ENCODE assay signal across 8 cellular contexts in the genomic region with DNA sequence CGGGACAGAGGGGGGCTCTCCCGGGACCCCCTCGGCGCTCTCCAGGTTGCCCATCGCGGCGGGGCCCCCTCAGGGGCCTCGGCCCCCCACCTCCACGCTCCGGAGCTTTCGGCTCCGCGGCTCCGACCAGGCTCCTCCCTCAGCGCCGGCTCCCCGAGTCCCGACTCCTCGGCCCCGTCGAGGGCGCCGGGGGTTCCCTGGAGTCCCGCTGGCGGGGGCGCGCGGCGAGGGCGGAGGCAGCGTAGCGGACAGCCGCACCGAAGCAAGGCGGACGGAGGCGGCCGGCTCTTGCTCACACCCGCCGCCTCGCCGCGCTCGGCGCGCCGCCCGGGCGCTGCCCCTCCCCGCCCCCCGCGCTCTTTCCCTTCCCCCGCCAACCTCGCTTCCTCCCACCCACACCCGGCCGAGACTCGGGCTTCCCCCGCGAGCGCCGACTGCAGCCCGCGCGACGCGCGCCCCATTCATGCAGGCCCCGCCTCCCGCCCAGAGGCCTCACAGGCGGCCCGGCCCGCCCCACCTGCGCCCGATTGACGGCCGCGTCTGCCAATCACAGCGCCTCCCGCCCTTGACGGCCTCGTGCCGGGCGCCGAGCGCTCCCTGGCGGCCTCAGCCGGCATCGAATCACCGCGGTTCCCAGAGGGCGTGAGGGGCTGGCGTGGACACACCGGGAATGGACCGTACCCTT. TPM values are rescaled to one million over a fixed set of nuclear protein-coding genes. Genes with fewer than 3 reads are reported as not detected.
A peak's percentile ranks its signal among the peaks of the same experiment; 100 is the strongest.
DNase-seq lines count a peak whose midpoint lies in the region; ATAC-seq and TF ChIP-seq lines count a peak whose summit lies in the region.

A gene with protein sequence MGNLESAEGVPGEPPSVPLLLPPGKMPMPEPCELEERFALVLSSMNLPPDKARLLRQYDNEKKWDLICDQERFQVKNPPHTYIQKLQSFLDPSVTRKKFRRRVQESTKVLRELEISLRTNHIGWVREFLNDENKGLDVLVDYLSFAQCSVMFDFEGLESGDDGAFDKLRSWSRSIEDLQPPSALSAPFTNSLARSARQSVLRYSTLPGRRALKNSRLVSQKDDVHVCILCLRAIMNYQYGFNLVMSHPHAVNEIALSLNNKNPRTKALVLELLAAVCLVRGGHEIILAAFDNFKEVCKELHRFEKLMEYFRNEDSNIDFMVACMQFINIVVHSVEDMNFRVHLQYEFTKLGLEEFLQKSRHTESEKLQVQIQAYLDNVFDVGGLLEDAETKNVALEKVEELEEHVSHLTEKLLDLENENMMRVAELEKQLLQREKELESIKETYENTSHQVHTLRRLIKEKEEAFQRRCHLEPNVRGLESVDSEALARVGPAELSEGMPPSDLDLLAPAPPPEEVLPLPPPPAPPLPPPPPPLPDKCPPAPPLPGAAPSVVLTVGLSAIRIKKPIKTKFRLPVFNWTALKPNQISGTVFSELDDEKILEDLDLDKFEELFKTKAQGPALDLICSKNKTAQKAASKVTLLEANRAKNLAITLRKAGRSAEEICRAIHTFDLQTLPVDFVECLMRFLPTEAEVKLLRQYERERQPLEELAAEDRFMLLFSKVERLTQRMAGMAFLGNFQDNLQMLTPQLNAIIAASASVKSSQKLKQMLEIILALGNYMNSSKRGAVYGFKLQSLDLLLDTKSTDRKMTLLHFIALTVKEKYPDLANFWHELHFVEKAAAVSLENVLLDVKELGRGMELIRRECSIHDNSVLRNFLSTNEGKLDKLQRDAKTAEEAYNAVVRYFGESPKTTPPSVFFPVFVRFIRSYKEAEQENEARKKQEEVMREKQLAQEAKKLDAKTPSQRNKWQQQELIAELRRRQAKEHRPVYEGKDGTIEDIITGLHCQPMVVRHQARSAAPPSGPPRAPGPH (minus strand): TSS at position 279 of the 685 bp plus-strand sequence. CDS start 225 bp downstream, at position 54.

- H3K9me1 ChIP-seq in IMR-90 (ENCODE audit: insufficient read depth, low read length) = peaks cover 15% of the 10 kb centered on the region

- H2AK5ac ChIP-seq in IMR-90 (ENCODE audit: low read depth, low read length) = peak within 1 kb of the TSS; percentile 80

- DNase-seq in DMS114 treated with DMSO at 0.1 percent for 48 hours (lab: John Stamatoyannopoulos, UW; ENCODE audit: unreplicated experiment) = peak; percentile 85
- peak; percentile 95 for DNase-seq in IMR-90
- peak; percentile 98 for DNase-seq in activated T-cell treated with anti-CD3 and anti-CD28 coated beads for 24 hours (ENCODE audit: low read depth)
- peak; percentile 95 for DNase-seq in epithelial cell of esophagus (ENCODE audit: low read depth)
- DNase-seq in mucosa of gallbladder (ENCODE audit: low spot score) = peak; percentile 98
- DNase-seq in stimulated activated CD8-positive, alpha-beta memory T cell treated with anti-CD3 and anti-CD28 coated beads, Interleukin-4, amount 100 ng/mL, for 4 hours (ENCODE audit: low read depth in 2 of 2, low spot score in 1 of 2) = peak; percentile 98

- dilution Hi-C loops in IMR-90 (cut with HindIII; ENCODE audit: low sequenced_read_pairs, unreplicated experiment) = no loop called here

- H2BK5ac ChIP-seq in IMR-90 (ENCODE audit: low read depth, low read length, poor library complexity, severe bottlenecking) = peak within 1 kb of the TSS; percentile 69

- peaks cover 10 to 38% of the 10 kb centered on the region in 2 experiments for H3K79me1 ChIP-seq in IMR-90 (ENCODE audit: low read depth in 1 of 2, low read length in 2 of 2)

- H3K27ac ChIP-seq in IMR-90 (ENCODE audit: insufficient read depth, low read length) (peak within 1 kb of the TSS; percentile 92), OCI-LY3 (ENCODE audit: low read length) (peak within 1 kb of the TSS; percentile 95)

- peak within 1 kb of the TSS; percentile 39 for H3K18ac ChIP-seq in IMR-90 (ENCODE audit: low read depth, low read length)

- peak within 1 kb of the TSS; percentile 84 for H2AK9ac ChIP-seq in IMR-90 (replicated peaks; ENCODE audit: low read depth, low read length, poor library complexity)

- H2BK15ac ChIP-seq in IMR-90 (ENCODE audit: low read depth, low read length) = peak within 1 kb of the TSS; percentile 67; the same call in 1 of the 3 replicates

- CTCF ChIA-PET in IMR-90 (lab: Yijun Ruan, JAX) = interaction anchor here (0.5 to 1.8 kb wide), 4 partner anchors 34 to 70 kb away, joined by 3 to 5 read pairs (median 4); a partner anchor contains a TSS

- in situ Hi-C loops in IMR-90 (cut with MboI; ENCODE audit: low sequenced_read_pairs) = loop anchor here (5.0 kb wide), 1 partner anchor 65 kb away; no protein-coding TSS in a partner anchor

- H3K9me3 ChIP-seq in IMR-90 (ENCODE audit: control insufficient read depth, insufficient read depth, low read length) = peaks cover 5% of the 10 kb centered on the region
- no peaks in the 10 kb centered on the region for H3K9me3 ChIP-seq in OCI-LY3 (ENCODE audit: insufficient read depth, low read length)

- TF ChIP-seq RAD21 in IMR-90 (IDR thresholded peaks at IDR 0.05; ENCODE audit: low read length) = peak; percentile 99

- 0% methylated on average over 33 of the region's 94 CpGs; no CpG with 5 or more reads in 1 of the 2 experiments for WGBS in IMR-90 (ENCODE audit: extremely low coverage in 2 of 2, insufficient read length in 1 of 2), 2 experiments

- H3K23ac ChIP-seq in IMR-90 (ENCODE audit: low read depth, low read length) = peak within 1 kb of the TSS; percentile 92

- peak within 1 kb of the TSS; percentile 92 for H3K9ac ChIP-seq in IMR-90 (ENCODE audit: low read depth, low read length)
- H3K9ac ChIP-seq in OCI-LY3 (ENCODE audit: low read length) = peak within 1 kb of the TSS; percentile 93

- H3K27me3 ChIP-seq in IMR-90 (ENCODE audit: control insufficient read depth, insufficient read depth, low read length) (peaks cover 14% of the 10 kb centered on the region), OCI-LY3 (ENCODE audit: low read depth, low read length) (peaks cover 19% of the 10 kb centered on the region)

- peak within 1 kb of the TSS; percentile 34 for H2BK120ac ChIP-seq in IMR-90 (ENCODE audit: low read depth, low read length)

- TF ChIP-seq POLR2A in IMR-90 (IDR thresholded peaks at IDR 0.05; ENCODE audit: low read depth, low read length) = peak; percentile 66

- H3K4ac ChIP-seq in IMR-90 (ENCODE audit: low read depth, low read length) = peak within 1 kb of the TSS; percentile 89

- H4K20me1 ChIP-seq in IMR-90 (ENCODE audit: insufficient read depth, low read length) (peaks cover 19% of the 10 kb centered on the region; the same call in 1 of the 2 replicates), OCI-LY3 (ENCODE audit: insufficient read depth, low read length) (no peaks in the 10 kb centered on the region)

- 0 out of 2 replicates have a peak within 1 kb of the TSS, but pooled peaks have one; percentile 5 for H2BK20ac ChIP-seq in IMR-90 (ENCODE audit: low read depth, low read length)

- H4K8ac ChIP-seq in IMR-90 (ENCODE audit: low read depth in 2 of 2, low read length in 2 of 2) = peak within 1 kb of the TSS; percentile 2 to 69; a peak in 2 of 4 replicates

- ATAC-seq in GM21528 (IDR thresholded peaks at IDR 0.05; ENCODE audit: low FRiP score, unreplicated experiment) (peak; percentile 82), IMR-90 (ENCODE audit: low read depth) (peak; percentile 94)

- H2AFZ ChIP-seq in IMR-90 (replicated peaks; ENCODE audit: low read length, poor library complexity) (peak within 1 kb of the TSS; percentile 82), OCI-LY3 (ENCODE audit: low read depth, low read length) (peak within 1 kb of the TSS; percentile 9; the same call in 1 of the 2 replicates)

- peak within 1 kb of the TSS; percentile 97 for H3K4me3 ChIP-seq in IMR-90 (ENCODE audit: insufficient read depth, low read depth, low read length)
- H3K4me3 ChIP-seq in OCI-LY3 (ENCODE audit: low read length) = peak within 1 kb of the TSS; percentile 93
- peak within 1 kb of the TSS; percentile 43 for H3K4me3 ChIP-seq in epithelial cell of esophagus (ENCODE audit: low read length)

- H3K36me3 ChIP-seq in IMR-90 (ENCODE audit: control insufficient read depth, insufficient read depth, low read length) (no peaks in the 10 kb centered on the region), OCI-LY3 (replicated peaks; ENCODE audit: low read depth, low read length) (peaks cover 9% of the 10 kb centered on the region)

- intact Hi-C loops in IMR-90 (cut with micrococcal nuclease) = loop anchor here (1.0 to 2.0 kb wide), 4 partner anchors 34 to 70 kb away; a partner anchor contains a TSS

- TF ChIP-seq CTCF in IMR-90 (conservative IDR thresholded peaks at IDR 0.05; ENCODE audit: low read depth, low read length) (peak; percentile 99), OCI-LY3 (IDR thresholded peaks at IDR 0.05; ENCODE audit: low read depth, low read length) (peak; percentile 92), epithelial cell of esophagus (IDR thresholded peaks at IDR 0.05; ENCODE audit: insufficient read depth, low read depth, low read length, missing control alignments) (peak; percentile 76)

- H3K56ac ChIP-seq in IMR-90 (ENCODE audit: extremely low read depth, insufficient read depth, low read length) = peak within 1 kb of the TSS; percentile 45

- H3K79me2 ChIP-seq in OCI-LY3 (ENCODE audit: low read length) = peaks cover 49% of the 10 kb centered on the region

- POLR2A ChIA-PET in IMR-90 (lab: Charles Lee; ENCODE audit: unreplicated experiment) = no interaction called here

- peaks cover 22% of the 10 kb centered on the region for H3K4me1 ChIP-seq in IMR-90 (ENCODE audit: control insufficient read depth, insufficient read depth, low read length)
- peaks cover 34% of the 10 kb centered on the region for H3K4me1 ChIP-seq in OCI-LY3 (ENCODE audit: low read length)

- H3K4me2 ChIP-seq in IMR-90 (ENCODE audit: low read depth, low read length) (peak within 1 kb of the TSS; percentile 76), OCI-LY3 (ENCODE audit: low read length) (peak within 1 kb of the TSS; percentile 95)

- peak within 1 kb of the TSS; percentile 80 for H3K14ac ChIP-seq in IMR-90 (replicated peaks; ENCODE audit: low read depth, low read length)

- peak within 1 kb of the TSS; percentile 67 for H4K91ac ChIP-seq in IMR-90 (ENCODE audit: insufficient read depth, low read depth, low read length)

- no TSS peak for BruUV-seq in IMR-90 (replicated peaks; lab: Mats Ljungman, UMichigan)

- H4K5ac ChIP-seq in IMR-90 (ENCODE audit: low read depth, low read length) = peak within 1 kb of the TSS; percentile 52

TF ChIP-seq in IMR-90, 13 proteins besides CTCF, POLR2A, EP300 and RAD21 (continues in another document):
- no peak for TF ChIP-seq CEBPB (IDR thresholded peaks at IDR 0.05; ENCODE audit: low read depth, low read length)
- TF ChIP-seq MAZ (IDR thresholded peaks at IDR 0.05; ENCODE audit: borderline replicate concordance, low read depth, low read length) = peak; percentile 95
- TF ChIP-seq MXI1 (IDR thresholded peaks at IDR 0.05; ENCODE audit: borderline replicate concordance, low read depth, low read length) = peak; percentile 46; the same call in 1 of the 2 replicates
- no peak for TF ChIP-seq NFE2L2 (IDR thresholded peaks at IDR 0.05; ENCODE audit: low read depth, low read length)
- TF ChIP-seq FOS (IDR thresholded peaks at IDR 0.05; ENCODE audit: low read depth, low read length) = peak; percentile 28; the same call in 1 of the 2 replicates
- no peak for TF ChIP-seq RCOR1 (IDR thresholded peaks at IDR 0.05; ENCODE audit: insufficient replicate concordance, low read length)

RNA-seq across cellular contexts. Expression of the gene that starts here (rescaled TPM):
- total RNA-seq in IMR-90 (2012; rRNA removed) (34.4 and 36.4 TPM in 2 replicates), mucosa of gallbladder (27.8 TPM)
- 13.2 and 16.3 TPM in 2 replicates for polyA plus RNA-seq in IMR-90 (2012; rRNA removed)
- 7.6 TPM in 2 replicates for polyA plus RNA-seq in IMR-90 (2012; cell fraction: cytosol; rRNA removed)
- 23.2 and 32.5 TPM in 2 replicates for polyA plus RNA-seq in IMR-90 (2012; cell fraction: nucleus; rRNA removed; ENCODE audit: low replicate concordance)

Comparison
In these comparisons a context has a peak if more than half of its experiments do, and no peak if none do; other contexts are left out.
1. Peak in every context shown above with its lines: DNase-seq, ATAC-seq, H3K4me3 ChIP-seq and H3K27ac ChIP-seq.
2. H3K4me3 ChIP-seq: peak in every context shown above with its lines; median percentile 97 in IMR-90; 93 in OCI-LY3; 43 in epithelial cell of esophagus.